In genomic region chr5:88967633-88968585, GRCh38 we compare ENCODE assay signal across 16 cellular contexts.
DNase-seq lines count a peak whose midpoint lies in the region; ATAC-seq lines count a peak whose summit lies in the region.
"Had no signal": no experiment of that assay in that cellular context is flagged by ENCODE, and none has a peak within 500 bp of the region (broad histone marks: within the 10 kb centered on the region; RNA-seq: fewer than 3 reads in every experiment).

No MANE protein-coding gene starts in this region.

- DNase-seq in globus pallidus (ENCODE audit: low spot score) (no peak), NOMO-1 treated with dmso at 0.1 percent for 144 hours (lab: John Stamatoyannopoulos, UW; ENCODE audit: unreplicated experiment) (no peak)
- DNase-seq: lower lobe of right lung; natural killer cell; NCI-H1417; NCI-H69; right cardiac atrium; stimulated activated CD4-positive, alpha-beta T cell treated with anti-CD3 and anti-CD28 coated beads, Interleukin-4, amount 100 ng/mL, for 24 hours; stimulated activated naive CD4-positive, alpha-beta T cell; T-helper 9 cell had no signal

- peak; percentile 88 for ATAC-seq in GM18502 (IDR thresholded peaks at IDR 0.05; ENCODE audit: poor library complexity, unreplicated experiment)
- peak; percentile 94 for ATAC-seq in GM19351 (IDR thresholded peaks at IDR 0.05; ENCODE audit: unreplicated experiment)
- peak; percentile 56 for ATAC-seq in HG02610 (IDR thresholded peaks at IDR 0.05; ENCODE audit: unreplicated experiment)
- peak; percentile 78 for ATAC-seq in HG03575 (IDR thresholded peaks at IDR 0.05; ENCODE audit: extremely low read depth, insufficient number of reproducible peaks, low FRiP score, unreplicated experiment)
- ATAC-seq in esophagus mucosa: no peak
- no peak for ATAC-seq in HG03439 (IDR thresholded peaks at IDR 0.05; ENCODE audit: unreplicated experiment)
- ATAC-seq: lower lobe of right lung, natural killer cell, right cardiac atrium had no signal

Comparison
In these comparisons a context has a peak if more than half of its experiments do, and no peak if none do; other contexts are left out.
1. ATAC-seq: peak in GM18502 (single experiment), GM19351 (single experiment), HG02610 (single experiment) and HG03575 (single experiment); none in esophagus mucosa (single experiment) and HG03439 (single experiment).